In the genomic region with DNA sequence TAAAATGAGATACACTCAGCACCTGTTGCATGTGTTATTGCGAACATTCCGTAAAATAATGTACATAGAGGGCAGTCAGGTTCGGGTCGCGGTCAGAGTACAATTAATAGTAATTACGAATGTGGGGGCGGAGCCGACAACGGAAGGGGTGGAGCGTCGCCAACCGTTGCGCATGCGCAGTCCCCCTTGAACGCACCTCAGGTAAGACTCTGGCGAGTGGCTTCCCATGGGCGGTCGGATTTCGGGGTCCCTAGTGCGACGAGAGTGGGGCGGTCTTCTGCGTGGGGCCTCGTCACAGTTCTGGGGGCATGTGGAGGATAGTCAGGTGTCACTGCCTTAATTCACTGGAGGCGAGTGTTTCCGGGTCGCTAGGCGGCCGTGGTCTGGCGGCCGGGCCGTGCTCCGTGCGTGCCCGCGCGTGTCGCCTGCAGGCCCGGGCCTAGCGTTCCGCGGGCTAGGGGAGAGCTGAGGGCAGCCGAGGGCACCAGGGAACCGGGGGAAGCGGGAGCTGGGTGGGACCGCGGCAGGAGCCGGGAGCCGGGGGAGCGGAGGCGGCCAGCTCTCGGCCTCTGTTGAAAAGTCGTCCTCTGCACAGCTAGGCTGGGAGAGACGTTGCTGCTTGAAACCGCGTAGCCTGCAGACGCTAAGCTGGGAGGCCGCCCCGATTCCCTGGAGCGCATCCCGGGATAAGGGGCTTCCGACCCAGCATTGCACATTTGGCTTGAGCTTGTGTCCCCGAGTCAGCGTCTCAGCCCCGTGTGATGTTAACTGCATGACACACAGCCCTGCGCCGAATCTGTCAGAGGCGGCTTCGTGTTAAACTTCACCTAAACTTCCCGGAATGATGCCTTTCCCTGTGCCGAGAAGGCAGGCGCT, we compare ENCODE assay signal across 8 cellular contexts. TPM values are rescaled to one million over a fixed set of nuclear protein-coding genes. Genes with fewer than 3 reads are reported as not detected.
DNase-seq lines count a peak whose midpoint lies in the region; ATAC-seq and TF ChIP-seq lines count a peak whose summit lies in the region.

A gene (plus strand): TSS at position 177 of the 876 bp plus-strand sequence. CDS start 3,209 bp downstream, outside the sequence.

- H3K4me3 ChIP-seq in BJ (ENCODE audit: low read depth, low read length) (peak within 1 kb of the TSS; percentile 55), coronary artery (peak within 1 kb of the TSS; percentile 73)

- TF ChIP-seq CTCF in BJ (IDR thresholded peaks at IDR 0.05; ENCODE audit: insufficient read depth, low read depth, low read length): no peak
- TF ChIP-seq CTCF in coronary artery (IDR thresholded peaks at IDR 0.05): no peak

- H3K27ac ChIP-seq in coronary artery: peak within 1 kb of the TSS; percentile 86 to 95

- H3K27me3 ChIP-seq in BJ (ENCODE audit: control insufficient read depth, insufficient read depth, low read length): no peaks in the 10 kb centered on the region

- POLR2A ChIA-PET in BJ (lab: Charles Lee): no interaction called here

- CTCF ChIA-PET in BJ (lab: Yijun Ruan, JAX): interaction anchor here (0.9 to 1.0 kb wide), 2 partner anchors 16 to 28 kb away, joined by 3 to 4 read pairs; no protein-coding TSS in a partner anchor

- no peaks in the 10 kb centered on the region for H3K36me3 ChIP-seq in BJ (ENCODE audit: control insufficient read depth, insufficient read depth, low read length)

- DNase-seq in BJ (ENCODE audit: low read depth) (peak; percentile 26), GM19240 (ENCODE audit: insufficient read length, low spot score) (peak; percentile 55), NCI-H526 (lab: John Stamatoyannopoulos, UW) (peak; percentile 54 to 80), coronary artery (ENCODE audit: low spot score) (peak; percentile 82), left kidney (ENCODE audit: low read depth, low spot score) (peak; percentile 91)
- peak; percentile 93 for DNase-seq in activated CD4-positive, alpha-beta T cell treated with anti-CD3 and anti-CD28 coated beads for 48 hours
- peak; percentile 86 to 88 for DNase-seq in stimulated activated CD4-positive, alpha-beta T cell treated with anti-CD3 and anti-CD28 coated beads, Interleukin-4, amount 100 ng/mL, for 4 hours

- ATAC-seq in HG03460 (IDR thresholded peaks at IDR 0.05; ENCODE audit: unreplicated experiment): peak; percentile 78

RNA-seq across cellular contexts. Expression of the gene that starts here (rescaled TPM):
- polyA plus RNA-seq in BJ (2011; rRNA removed): 24.6 and 40.0 TPM in 2 replicates
- 7.7 and 9.3 TPM in 2 replicates for polyA minus RNA-seq in BJ (2011; rRNA and poly(A)+ RNA removed)

Comparison
In these comparisons a context has a peak if more than half of its experiments do, and no peak if none do; other contexts are left out.
1. Peak in every context shown above with its lines: DNase-seq, ATAC-seq, H3K4me3 ChIP-seq and H3K27ac ChIP-seq.
2. DNase-seq: peak in every context shown above with its lines; median percentile 93 in activated CD4-positive, alpha-beta T cell treated with anti-CD3 and anti-CD28 coated beads for 48 hours; 91 in left kidney; 87 in stimulated activated CD4-positive, alpha-beta T cell treated with anti-CD3 and anti-CD28 coated beads, Interleukin-4, amount 100 ng/mL, for 4 hours; 82 in coronary artery; 67 in NCI-H526; 55 in GM19240; 26 in BJ.